In genomic region chr2:102159295-102159694, GRCh38 we compare ENCODE assay signal across 1 cellular context.
TF ChIP-seq lines count a peak whose summit lies in the region.

No MANE protein-coding gene starts in this region.

TF ChIP-seq in GM12878, 131 proteins besides CTCF, POLR2A, EP300 and RAD21:
- no peak for TF ChIP-seq ESRRA (IDR thresholded peaks at IDR 0.05; ENCODE audit: low read length)
- TF ChIP-seq POU2F2 (IDR thresholded peaks at IDR 0.05; ENCODE audit: borderline replicate concordance, low read depth, low read length): no peak
- no peak for TF ChIP-seq STAT1 (conservative IDR thresholded peaks at IDR 0.05)
- no peak for TF ChIP-seq POLR2AphosphoS5 (IDR thresholded peaks at IDR 0.05; ENCODE audit: low read length)
- no peak for TF ChIP-seq ZNF592 (IDR thresholded peaks at IDR 0.05)
- TF ChIP-seq PML (IDR thresholded peaks at IDR 0.05; ENCODE audit: low read length): no peak
- TF ChIP-seq, protein P1, sequence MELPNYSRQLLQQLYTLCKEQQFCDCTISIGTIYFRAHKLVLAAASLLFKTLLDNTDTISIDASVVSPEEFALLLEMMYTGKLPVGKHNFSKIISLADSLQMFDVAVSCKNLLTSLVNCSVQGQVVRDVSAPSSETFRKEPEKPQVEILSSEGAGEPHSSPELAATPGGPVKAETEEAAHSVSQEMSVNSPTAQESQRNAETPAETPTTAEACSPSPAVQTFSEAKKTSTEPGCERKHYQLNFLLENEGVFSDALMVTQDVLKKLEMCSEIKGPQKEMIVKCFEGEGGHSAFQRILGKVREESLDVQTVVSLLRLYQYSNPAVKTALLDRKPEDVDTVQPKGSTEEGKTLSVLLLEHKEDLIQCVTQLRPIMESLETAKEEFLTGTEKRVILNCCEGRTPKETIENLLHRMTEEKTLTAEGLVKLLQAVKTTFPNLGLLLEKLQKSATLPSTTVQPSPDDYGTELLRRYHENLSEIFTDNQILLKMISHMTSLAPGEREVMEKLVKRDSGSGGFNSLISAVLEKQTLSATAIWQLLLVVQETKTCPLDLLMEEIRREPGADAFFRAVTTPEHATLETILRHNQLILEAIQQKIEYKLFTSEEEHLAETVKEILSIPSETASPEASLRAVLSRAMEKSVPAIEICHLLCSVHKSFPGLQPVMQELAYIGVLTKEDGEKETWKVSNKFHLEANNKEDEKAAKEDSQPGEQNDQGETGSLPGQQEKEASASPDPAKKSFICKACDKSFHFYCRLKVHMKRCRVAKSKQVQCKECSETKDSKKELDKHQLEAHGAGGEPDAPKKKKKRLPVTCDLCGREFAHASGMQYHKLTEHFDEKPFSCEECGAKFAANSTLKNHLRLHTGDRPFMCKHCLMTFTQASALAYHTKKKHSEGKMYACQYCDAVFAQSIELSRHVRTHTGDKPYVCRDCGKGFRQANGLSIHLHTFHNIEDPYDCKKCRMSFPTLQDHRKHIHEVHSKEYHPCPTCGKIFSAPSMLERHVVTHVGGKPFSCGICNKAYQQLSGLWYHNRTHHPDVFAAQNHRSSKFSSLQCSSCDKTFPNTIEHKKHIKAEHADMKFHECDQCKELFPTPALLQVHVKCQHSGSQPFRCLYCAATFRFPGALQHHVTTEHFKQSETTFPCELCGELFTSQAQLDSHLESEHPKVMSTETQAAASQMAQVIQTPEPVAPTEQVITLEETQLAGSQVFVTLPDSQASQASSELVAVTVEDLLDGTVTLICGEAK (IDR thresholded peaks at IDR 0.05; ENCODE audit: borderline replicate concordance): no peak
- TF ChIP-seq MTA2 (IDR thresholded peaks at IDR 0.05; ENCODE audit: low read depth): no peak
- TF ChIP-seq BCL11A (IDR thresholded peaks at IDR 0.05; ENCODE audit: low read depth, low read length): no peak
- no peak for TF ChIP-seq JUNB (IDR thresholded peaks at IDR 0.05)
- TF ChIP-seq NFXL1 (IDR thresholded peaks at IDR 0.05; ENCODE audit: borderline replicate concordance): no peak
- TF ChIP-seq NRF1 (conservative IDR thresholded peaks at IDR 0.05; ENCODE audit: low read depth, low read length): no peak
- TF ChIP-seq, protein P2, sequence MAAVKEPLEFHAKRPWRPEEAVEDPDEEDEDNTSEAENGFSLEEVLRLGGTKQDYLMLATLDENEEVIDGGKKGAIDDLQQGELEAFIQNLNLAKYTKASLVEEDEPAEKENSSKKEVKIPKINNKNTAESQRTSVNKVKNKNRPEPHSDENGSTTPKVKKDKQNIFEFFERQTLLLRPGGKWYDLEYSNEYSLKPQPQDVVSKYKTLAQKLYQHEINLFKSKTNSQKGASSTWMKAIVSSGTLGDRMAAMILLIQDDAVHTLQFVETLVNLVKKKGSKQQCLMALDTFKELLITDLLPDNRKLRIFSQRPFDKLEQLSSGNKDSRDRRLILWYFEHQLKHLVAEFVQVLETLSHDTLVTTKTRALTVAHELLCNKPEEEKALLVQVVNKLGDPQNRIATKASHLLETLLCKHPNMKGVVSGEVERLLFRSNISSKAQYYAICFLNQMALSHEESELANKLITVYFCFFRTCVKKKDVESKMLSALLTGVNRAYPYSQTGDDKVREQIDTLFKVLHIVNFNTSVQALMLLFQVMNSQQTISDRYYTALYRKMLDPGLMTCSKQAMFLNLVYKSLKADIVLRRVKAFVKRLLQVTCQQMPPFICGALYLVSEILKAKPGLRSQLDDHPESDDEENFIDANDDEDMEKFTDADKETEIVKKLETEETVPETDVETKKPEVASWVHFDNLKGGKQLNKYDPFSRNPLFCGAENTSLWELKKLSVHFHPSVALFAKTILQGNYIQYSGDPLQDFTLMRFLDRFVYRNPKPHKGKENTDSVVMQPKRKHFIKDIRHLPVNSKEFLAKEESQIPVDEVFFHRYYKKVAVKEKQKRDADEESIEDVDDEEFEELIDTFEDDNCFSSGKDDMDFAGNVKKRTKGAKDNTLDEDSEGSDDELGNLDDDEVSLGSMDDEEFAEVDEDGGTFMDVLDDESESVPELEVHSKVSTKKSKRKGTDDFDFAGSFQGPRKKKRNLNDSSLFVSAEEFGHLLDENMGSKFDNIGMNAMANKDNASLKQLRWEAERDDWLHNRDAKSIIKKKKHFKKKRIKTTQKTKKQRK (IDR thresholded peaks at IDR 0.05; ENCODE audit: low read depth, low read length): no peak
- TF ChIP-seq SRF (IDR thresholded peaks at IDR 0.05; ENCODE audit: low read depth in 2 of 2, low read length in 2 of 2): no peak
- TF ChIP-seq CEBPB (IDR thresholded peaks at IDR 0.05; ENCODE audit: borderline replicate concordance in 1 of 2, low read depth in 2 of 2, low read length in 2 of 2): no peak
